8 cellular contexts compared by ENCODE assay signal in the genomic region with DNA sequence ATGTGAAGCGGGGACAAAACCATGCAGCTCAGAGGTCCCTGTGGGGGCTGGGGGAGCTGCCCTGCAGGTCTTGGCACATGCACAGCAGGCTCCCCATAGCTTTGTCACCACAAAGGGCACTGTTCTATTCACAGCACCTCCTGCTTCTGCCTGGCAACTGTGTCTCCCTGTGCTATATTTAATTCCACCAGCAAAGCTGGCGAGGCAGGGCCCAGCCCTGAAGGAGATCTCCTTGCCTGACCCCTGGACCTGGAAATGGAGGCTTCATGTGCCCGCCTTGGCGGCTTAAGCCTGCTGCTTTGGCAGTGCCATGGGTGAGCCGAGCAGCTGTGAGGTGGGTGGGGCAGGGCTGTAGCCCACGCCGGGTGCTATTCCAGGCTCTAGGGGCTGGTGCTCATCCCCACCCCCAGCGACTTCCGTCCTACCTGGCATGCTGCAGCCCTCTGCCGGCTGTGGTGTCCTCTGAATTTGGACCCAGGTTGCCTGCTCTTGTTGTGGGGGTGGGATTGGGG. TPM values are rescaled to one million over a fixed set of nuclear protein-coding genes. Genes with fewer than 3 reads are reported as not detected.
DNase-seq lines count a peak whose midpoint lies in the region; ATAC-seq lines count a peak whose summit lies in the region.

No MANE protein-coding gene starts in this region.

- H3K27me3 Mint-ChIP-seq in activated CD8-positive, alpha-beta T cell treated with anti-CD3 and anti-CD28 coated beads, Interleukin-2, amount 10 ng/mL, durations not matched to agents 7 days and 5 days (ENCODE audit: low read depth), result no peaks in the 10 kb centered on the region

- peaks cover 0 to 6% (median 0%) of the 10 kb centered on the region in 5 donors for H3K36me3 ChIP-seq in subcutaneous abdominal adipose tissue (ENCODE audit: control insufficient read depth in 5 of 5, insufficient read depth in 5 of 5, low read length in 5 of 5)

- peak overlapping the region in 2 of 5 donors; percentile 7 to 17 for H3K4me3 ChIP-seq in subcutaneous abdominal adipose tissue (ENCODE audit: low read depth in 1 of 5, low read length in 5 of 5)

- H3K4me1 Mint-ChIP-seq in activated CD8-positive, alpha-beta T cell treated with anti-CD3 and anti-CD28 coated beads, Interleukin-2, amount 10 ng/mL, durations not matched to agents 7 days and 5 days (ENCODE audit: low read depth), result peaks cover 69% of the 10 kb centered on the region

- DNase-seq in stimulated activated CD4-positive, alpha-beta T cell treated with anti-CD3 and anti-CD28 coated beads, Interleukin-15, amount 100 ng/mL, for 24 hours, result peak; percentile 32
- no peak for DNase-seq in stimulated activated CD4-positive, alpha-beta T cell treated with anti-CD3 and anti-CD28 coated beads, Interleukin-1b, Interleukin-23, amount 100 ng/mL, for 48 hours
- DNase-seq in activated CD8-positive, alpha-beta T cell treated with anti-CD3 and anti-CD28 coated beads, Interleukin-2, amount 10 ng/mL, durations not matched to agents 7 days and 5 days, result no peak
- DNase-seq in left ventricle myocardium superior, result peak; percentile 88
- DNase-seq in activated CD4-positive, CD25-positive, alpha-beta regulatory T cell (lab: John Stamatoyannopoulos, UW), result no peak
- no peak for DNase-seq in iPS-NIHi11 (ENCODE audit: low spot score)

- H3K36me3 Mint-ChIP-seq in activated CD8-positive, alpha-beta T cell treated with anti-CD3 and anti-CD28 coated beads, Interleukin-2, amount 10 ng/mL, durations not matched to agents 7 days and 5 days (ENCODE audit: low read depth), result no peaks in the 10 kb centered on the region

- intact Hi-C loops in left ventricle myocardium superior (cut with micrococcal nuclease), result loop anchor here (5.0 kb wide), 1 partner anchor 107 kb away; no protein-coding TSS in a partner anchor

- H3K9me3 ChIP-seq in subcutaneous abdominal adipose tissue (ENCODE audit: control insufficient read depth in 5 of 5, low read length in 5 of 5), result no peaks in the 10 kb centered on the region

- H3K27ac ChIP-seq in subcutaneous abdominal adipose tissue (ENCODE audit: low read depth, low read length), result peak overlapping the region; percentile 88

- H3K27me3 ChIP-seq in subcutaneous abdominal adipose tissue (ENCODE audit: control insufficient read depth in 5 of 5, insufficient read depth in 4 of 5, low read length in 5 of 5), result peaks cover 0 to 3% (median 0%) of the 10 kb centered on the region in 5 donors

- POLR2A ChIA-PET in activated CD8-positive, alpha-beta T cell treated with anti-CD3 and anti-CD28 coated beads, Interleukin-2, amount 10 ng/mL, durations not matched to agents 7 days and 5 days (lab: Charles Lee), result interaction anchor here (0.8 to 2.6 kb wide), 4 partner anchors 10 to 443 kb away, joined by 5 to 15 read pairs (median 8); a partner anchor contains a TSS

- H3K9ac ChIP-seq in subcutaneous abdominal adipose tissue (ENCODE audit: low read length in 5 of 5), result peak overlapping the region in 2 of 5 donors; percentile 28 to 54

- peak overlapping the region; percentile 77 for H3K27ac Mint-ChIP-seq in activated CD8-positive, alpha-beta T cell treated with anti-CD3 and anti-CD28 coated beads, Interleukin-2, amount 10 ng/mL, durations not matched to agents 7 days and 5 days

- H3K9me3 Mint-ChIP-seq in activated CD8-positive, alpha-beta T cell treated with anti-CD3 and anti-CD28 coated beads, Interleukin-2, amount 10 ng/mL, durations not matched to agents 7 days and 5 days (ENCODE audit: insufficient read depth), result no peaks in the 10 kb centered on the region

- CTCF ChIA-PET in activated CD8-positive, alpha-beta T cell treated with anti-CD3 and anti-CD28 coated beads, Interleukin-2, amount 10 ng/mL, durations not matched to agents 7 days and 5 days (lab: Charles Lee), result interaction anchor here (1.0 to 9.7 kb wide), 13 partner anchors 10 to 397 kb away, joined by 3 to 205 read pairs (median 16); a partner anchor contains a TSS

- peaks cover 17 to 85% (median 74%) of the 10 kb centered on the region in 5 donors for H3K4me1 ChIP-seq in subcutaneous abdominal adipose tissue (ENCODE audit: control insufficient read depth in 5 of 5, insufficient read depth in 5 of 5, low read length in 5 of 5)

- H3K4me3 Mint-ChIP-seq in activated CD8-positive, alpha-beta T cell treated with anti-CD3 and anti-CD28 coated beads, Interleukin-2, amount 10 ng/mL, durations not matched to agents 7 days and 5 days, result peak overlapping the region; percentile 22

- ATAC-seq in activated CD8-positive, alpha-beta T cell treated with anti-CD3 and anti-CD28 coated beads, Interleukin-2, amount 10 ng/mL, durations not matched to agents 7 days and 5 days, result no peak
- ATAC-seq in left ventricle myocardium superior, result peak; percentile 71
- no peak for ATAC-seq in GM19324 (IDR thresholded peaks at IDR 0.05; ENCODE audit: low FRiP score, unreplicated experiment)

RNA-seq across cellular contexts. Expression of a gene that starts 6.8 kb away (rescaled TPM):
- total RNA-seq in activated CD8-positive, alpha-beta T cell treated with anti-CD3 and anti-CD28 coated beads, Interleukin-2, amount 10 ng/mL, durations not matched to agents 7 days and 5 days, result under 1 TPM in 1 of 2 experiments, not detected in 1; 0.13 TPM
- 83.3 TPM for total RNA-seq in left ventricle myocardium superior

RNA-seq across cellular contexts. Expression of a gene that starts 38.5 kb away (rescaled TPM):
- 10 to 100 TPM; 18.3 to 19.5 TPM for total RNA-seq in activated CD8-positive, alpha-beta T cell treated with anti-CD3 and anti-CD28 coated beads, Interleukin-2, amount 10 ng/mL, durations not matched to agents 7 days and 5 days
- total RNA-seq in left ventricle myocardium superior, result 6.7 TPM

Comparison
In these comparisons a context has a peak if more than half of its experiments do, and no peak if none do; other contexts are left out.
1. DNase-seq: peak in stimulated activated CD4-positive, alpha-beta T cell treated with anti-CD3 and anti-CD28 coated beads, Interleukin-15, amount 100 ng/mL, for 24 hours (single experiment) and left ventricle myocardium superior (single experiment); none in stimulated activated CD4-positive, alpha-beta T cell treated with anti-CD3 and anti-CD28 coated beads, Interleukin-1b, Interleukin-23, amount 100 ng/mL, for 48 hours (single experiment), activated CD8-positive, alpha-beta T cell treated with anti-CD3 and anti-CD28 coated beads, Interleukin-2, amount 10 ng/mL, durations not matched to agents 7 days and 5 days (single experiment), activated CD4-positive, CD25-positive, alpha-beta regulatory T cell (0 of 4) and iPS-NIHi11 (single experiment).
2. RNA of a gene that starts 6.8 kb away (total RNA-seq): 83.3 TPM in left ventricle myocardium superior (single experiment); 0.13 TPM in activated CD8-positive, alpha-beta T cell treated with anti-CD3 and anti-CD28 coated beads, Interleukin-2, amount 10 ng/mL, durations not matched to agents 7 days and 5 days; every median in the first group is over 10 times any median in the second.